ENCODE assay signal across 17 cellular contexts in the genomic region with DNA sequence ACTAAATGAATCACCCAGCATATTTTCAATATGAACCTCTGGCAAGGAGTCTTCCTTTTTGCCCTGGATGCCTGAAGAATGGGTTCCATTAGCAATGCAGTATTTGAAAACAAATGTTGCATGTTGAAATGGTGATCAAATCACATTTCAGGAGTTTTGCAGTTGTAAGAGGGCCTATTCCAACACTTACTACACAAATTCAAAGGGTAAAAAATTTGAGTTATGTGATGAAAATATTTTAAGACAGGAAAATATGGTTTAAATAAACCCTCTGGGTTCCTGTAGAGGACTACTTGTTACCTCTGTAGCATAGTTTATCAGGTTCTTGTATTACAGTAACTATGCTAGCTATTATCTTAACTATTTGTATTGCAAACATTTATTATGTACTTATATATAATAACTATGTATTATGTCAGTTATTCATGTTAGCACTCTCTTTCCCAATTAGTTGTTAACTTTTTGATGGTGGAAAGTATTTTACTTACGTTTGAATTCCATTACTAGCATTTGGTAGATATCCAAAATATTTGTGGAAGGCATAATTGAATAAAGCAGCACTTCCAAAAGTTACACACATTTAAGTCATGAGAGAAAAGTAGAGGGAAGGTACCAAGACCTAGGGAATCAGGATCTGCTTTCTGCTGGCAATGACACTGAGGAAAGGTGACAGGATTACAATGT.
A peak's percentile ranks its signal among the peaks of the same experiment; 100 is the strongest.
DNase-seq lines count a peak whose midpoint lies in the region; ATAC-seq, FAIRE-seq and TF ChIP-seq lines count a peak whose summit lies in the region.
"Had no signal": no experiment of that assay in that cellular context is flagged by ENCODE, and none has a peak within 500 bp of the region (broad histone marks: within the 10 kb centered on the region; RNA-seq: fewer than 3 reads in every experiment).

No MANE protein-coding gene starts in this region.

- TF ChIP-seq CTCF in K562 (IDR thresholded peaks at IDR 0.05 in 2 of 3, conservative IDR thresholded peaks at IDR 0.05 in 1 of 3; ENCODE audit: insufficient read depth in 2 of 3, low read depth in 1 of 3, low read length in 3 of 3) (no peak), left lung (IDR thresholded peaks at IDR 0.05) (no peak)

- ATAC-seq in K562 = no peak
- ATAC-seq in left lung = peak; percentile 35
- no peak for ATAC-seq in sciatic nerve
- ATAC-seq: HepG2 had no signal

- H3K4me2 ChIP-seq in GM23248 (ENCODE audit: unreplicated experiment) (no peak overlapping the region), K562 (ENCODE audit: insufficient read depth, low read length) (no peak overlapping the region)
- H3K4me2 ChIP-seq: BLaER1 treated with 17β-estradiol and CSF1 and Interleukin-3, amounts not matched to agents 10 nM and 100 nM had no signal

- H3K27ac ChIP-seq in GM23248 = no peak overlapping the region
- no peak overlapping the region for H3K27ac ChIP-seq in K562 (ENCODE audit: extremely low read depth, low read depth, low read length)
- H3K27ac ChIP-seq in left lung = no peak overlapping the region
- H3K27ac ChIP-seq: BLaER1 treated with 17β-estradiol and CSF1 and Interleukin-3, amounts not matched to agents 10 nM and 100 nM had no signal

- no peaks in the 10 kb centered on the region for H3K4me1 ChIP-seq in GM23248 (ENCODE audit: insufficient read depth)
- no peaks in the 10 kb centered on the region; a peak in 1 of 5 replicates for H3K4me1 ChIP-seq in K562 (replicated peaks in 1 of 2; ENCODE audit: control insufficient read depth in 2 of 2, insufficient read depth in 2 of 2, low read length in 2 of 2)
- no peaks in the 10 kb centered on the region for H3K4me1 ChIP-seq in left lung
- H3K4me1 ChIP-seq: BLaER1 treated with 17β-estradiol and CSF1 and Interleukin-3, amounts not matched to agents 10 nM and 100 nM had no signal

- no peaks in the 10 kb centered on the region for H3K9me1 ChIP-seq in K562 (ENCODE audit: control insufficient read depth, insufficient read depth, low read length)

- CTCF ChIA-PET in K562 (lab: Yijun Ruan, JAX; ENCODE audit: low intra/inter-chr PET ratio) = no interaction called here

- H3K4me3 ChIP-seq in GM23248 = no peak overlapping the region
- no peak overlapping the region for H3K4me3 ChIP-seq in K562
- H3K4me3 ChIP-seq in left lung = no peak overlapping the region
- H3K4me3 ChIP-seq: BLaER1 treated with 17β-estradiol and CSF1 and Interleukin-3, amounts not matched to agents 10 nM and 100 nM had no signal

- POLR2A ChIA-PET in K562 (lab: Yijun Ruan, JAX) = no interaction called here

- TF ChIP-seq POLR2A in K562 (conservative IDR thresholded peaks at IDR 0.05) = no peak

- no peaks in the 10 kb centered on the region for H3K79me2 ChIP-seq in GM23248 (ENCODE audit: insufficient read depth)
- H3K79me2 ChIP-seq in K562 (ENCODE audit: control insufficient read depth, insufficient read depth, low read length) = no peaks in the 10 kb centered on the region

- H3K27me3 ChIP-seq in GM23248 (replicated peaks; ENCODE audit: insufficient read depth) (no peaks in the 10 kb centered on the region), K562 (ENCODE audit: control insufficient read depth in 2 of 2, insufficient read depth in 2 of 2, low read length in 2 of 2) (no peaks in the 10 kb centered on the region), left lung (no peaks in the 10 kb centered on the region)
- H3K27me3 ChIP-seq: BLaER1 treated with 17β-estradiol and CSF1 and Interleukin-3, amounts not matched to agents 10 nM and 100 nM had no signal

- no TSS peak for BruUV-seq in K562 (replicated peaks; lab: Mats Ljungman, UMichigan)

- FAIRE-seq in K562 (lab: Jason Lieb, UNC) = no peak
- FAIRE-seq: A204.1, GM12891, HepG2, HTR-8/SVneo had no signal

- WGBS in GM23248 (ENCODE audit: low coverage in 1 of 2, low lambda C conversion rate in 2 of 2, missing lambda C conversion rate in 2 of 2), 2 experiments = 7 to 20% methylated on average over 1 of the region's 1 CpG
- 47% methylated on average over 1 of the region's 1 CpG for WGBS in K562 (ENCODE audit: insufficient coverage, low coverage, missing lambda C conversion rate)

- H3K9me2 ChIP-seq in GM23248 (ENCODE audit: insufficient read depth) = no peaks in the 10 kb centered on the region

- H4K20me1 ChIP-seq in GM23248 (ENCODE audit: insufficient read depth) = no peaks in the 10 kb centered on the region
- H4K20me1 ChIP-seq in K562 (replicated peaks; ENCODE audit: control insufficient read depth, insufficient read depth, low read length) = no peaks in the 10 kb centered on the region
- H4K20me1 ChIP-seq: BLaER1 treated with 17β-estradiol and CSF1 and Interleukin-3, amounts not matched to agents 10 nM and 100 nM had no signal

- H3K36me3 ChIP-seq in GM23248 (ENCODE audit: low read depth) (no peaks in the 10 kb centered on the region), K562 (ENCODE audit: control insufficient read depth, insufficient read depth, low read length) (no peaks in the 10 kb centered on the region), left lung (no peaks in the 10 kb centered on the region)
- H3K36me3 ChIP-seq: BLaER1 treated with 17β-estradiol and CSF1 and Interleukin-3, amounts not matched to agents 10 nM and 100 nM had no signal

- intact Hi-C loops in K562 (cut with micrococcal nuclease) = no loop called here
- intact Hi-C loops in left lung (cut with DNase I) = no loop called here
- intact Hi-C loops in sciatic nerve (cut with DNase I) = no loop called here

- H2AFZ ChIP-seq in GM23248 = no peak overlapping the region
- H2AFZ ChIP-seq in K562 (ENCODE audit: low read depth, low read length) = 0 out of 2 replicates have a peak overlapping the region, but pooled peaks have one; percentile 3

- no peaks in the 10 kb centered on the region for H3F3A ChIP-seq in GM23248 (ENCODE audit: insufficient read depth)

- H3K9ac ChIP-seq in GM23248 = no peak overlapping the region
- no peak overlapping the region for H3K9ac ChIP-seq in K562 (ENCODE audit: insufficient read depth in 1 of 2, low read depth in 2 of 2, low read length in 2 of 2)
- H3K9ac ChIP-seq: BLaER1 treated with 17β-estradiol and CSF1 and Interleukin-3, amounts not matched to agents 10 nM and 100 nM had no signal

- TF ChIP-seq EP300 in K562 (IDR thresholded peaks at IDR 0.05; ENCODE audit: low read length) = no peak

- DNase-seq in AG20443 (ENCODE audit: low spot score) = peak; percentile 10
- peak; percentile 3 for DNase-seq in GM23248
- no peak for DNase-seq in K562 (ENCODE audit: extremely low read depth in 1 of 4, low spot score in 3 of 4)
- DNase-seq in left lung = no peak
- DNase-seq in LoVo (ENCODE audit: low spot score) = no peak
- DNase-seq in sciatic nerve (ENCODE audit: low spot score) = no peak
- no peak for DNase-seq in T-helper 2 cell
- DNase-seq: AML-193; CD4-positive, CD25-positive, alpha-beta regulatory T cell; DMS53; HCEC 1CT; HFFc6 had no signal

- H3K9me3 ChIP-seq in GM23248 (ENCODE audit: low read depth) (no peaks in the 10 kb centered on the region), K562 (replicated peaks; ENCODE audit: control insufficient read depth, insufficient read depth, low read depth, low read length) (no peaks in the 10 kb centered on the region), left lung (no peaks in the 10 kb centered on the region)
- H3K9me3 ChIP-seq: BLaER1 treated with 17β-estradiol and CSF1 and Interleukin-3, amounts not matched to agents 10 nM and 100 nM had no signal

- in situ Hi-C loops in GM23248 (cut with MboI) (no loop called here), K562 (cut with MboI) (no loop called here)

- no peak for TF ChIP-seq RAD21 in K562 (CRISPR knock-in tag; conservative IDR thresholded peaks at IDR 0.05 in 1 of 2, IDR thresholded peaks at IDR 0.05 in 1 of 2)

TF ChIP-seq in K562, 482 proteins besides CTCF, POLR2A, EP300 and RAD21 (continues in another document):
- TF ChIP-seq, protein P1, sequence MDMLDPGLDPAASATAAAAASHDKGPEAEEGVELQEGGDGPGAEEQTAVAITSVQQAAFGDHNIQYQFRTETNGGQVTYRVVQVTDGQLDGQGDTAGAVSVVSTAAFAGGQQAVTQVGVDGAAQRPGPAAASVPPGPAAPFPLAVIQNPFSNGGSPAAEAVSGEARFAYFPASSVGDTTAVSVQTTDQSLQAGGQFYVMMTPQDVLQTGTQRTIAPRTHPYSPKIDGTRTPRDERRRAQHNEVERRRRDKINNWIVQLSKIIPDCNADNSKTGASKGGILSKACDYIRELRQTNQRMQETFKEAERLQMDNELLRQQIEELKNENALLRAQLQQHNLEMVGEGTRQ (CRISPR knock-in tag; IDR thresholded peaks at IDR 0.05) = no peak
- no peak for TF ChIP-seq BRD9 (IDR thresholded peaks at IDR 0.05; ENCODE audit: low read depth, partially characterized antibody)
- no peak for TF ChIP-seq ZBED1 (IDR thresholded peaks at IDR 0.05)
- no peak for TF ChIP-seq RBM39 (optimal IDR thresholded peaks at IDR 0.05; ENCODE audit: low read depth, low read length)
- TF ChIP-seq ZFP1 (CRISPR knock-in tag; IDR thresholded peaks at IDR 0.05) = no peak
- TF ChIP-seq POLR2B (IDR thresholded peaks at IDR 0.05; ENCODE audit: low read depth, partially characterized antibody) = no peak
- TF ChIP-seq, protein P2, sequence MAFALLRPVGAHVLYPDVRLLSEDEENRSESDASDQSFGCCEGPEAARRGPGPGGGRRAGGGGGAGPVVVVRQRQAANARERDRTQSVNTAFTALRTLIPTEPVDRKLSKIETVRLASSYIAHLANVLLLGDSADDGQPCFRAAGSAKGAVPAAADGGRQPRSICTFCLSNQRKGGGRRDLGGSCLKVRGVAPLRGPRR (CRISPR knock-in tag; IDR thresholded peaks at IDR 0.05) = no peak
- TF ChIP-seq HMGN3 (IDR thresholded peaks at IDR 0.05; ENCODE audit: borderline replicate concordance, extremely low read depth, insufficient read length, low read depth, low read length) = no peak

Comparison
In these comparisons a context has a peak if more than half of its experiments do, and no peak if none do; other contexts are left out.
1. DNase-seq: peak in AG20443 (single experiment) and GM23248 (single experiment); none in K562 (0 of 4), left lung (0 of 2), LoVo (single experiment), sciatic nerve (single experiment) and T-helper 2 cell (0 of 5).